In genomic region chr7:125424721-125425120, GRCh38 we compare ENCODE assay signal across 21 cellular contexts.
DNase-seq lines count a peak whose midpoint lies in the region; ATAC-seq, FAIRE-seq and TF ChIP-seq lines count a peak whose summit lies in the region.
"Had no signal": no experiment of that assay in that cellular context is flagged by ENCODE, and none has a peak within 500 bp of the region (broad histone marks: within the 10 kb centered on the region; RNA-seq: fewer than 3 reads in every experiment).

No MANE protein-coding gene starts in this region.

- no peak overlapping the region for H2BK5ac ChIP-seq in mesenchymal stem cell (ENCODE audit: low read depth, low read length, poor library complexity, severe bottlenecking)

- H3K27me3 Mint-ChIP-seq in MCF 10A (ENCODE audit: insufficient read depth, unreplicated experiment), result no peaks in the 10 kb centered on the region
- H3K27me3 Mint-ChIP-seq in stimulated activated naive CD8-positive, alpha-beta T cell treated with anti-CD3 and anti-CD28 coated beads, Interleukin-15, amount 100 ng/mL, for 72 hours, result no peaks in the 10 kb centered on the region
- H3K27me3 Mint-ChIP-seq in activated CD8-positive, alpha-beta T cell treated with anti-CD3 and anti-CD28 coated beads, Interleukin-2, amount 10 ng/mL, durations not matched to agents 7 days and 5 days (ENCODE audit: low read depth), result no peaks in the 10 kb centered on the region
- H3K27me3 Mint-ChIP-seq: B cell had no signal

- H2AK5ac ChIP-seq in mesenchymal stem cell (ENCODE audit: low read length, severe bottlenecking), result no peak overlapping the region

- no peaks in the 10 kb centered on the region for H3K36me3 Mint-ChIP-seq in MCF 10A (ENCODE audit: insufficient read depth, unreplicated experiment)
- no peaks in the 10 kb centered on the region for H3K36me3 Mint-ChIP-seq in activated CD8-positive, alpha-beta T cell treated with anti-CD3 and anti-CD28 coated beads, Interleukin-2, amount 10 ng/mL, durations not matched to agents 7 days and 5 days (ENCODE audit: low read depth)

- POLR2A ChIA-PET in MCF 10A (lab: Yijun Ruan, JAX), result interaction anchor here (0.6 to 0.7 kb wide), 2 partner anchors 266 to 422 kb away, joined by 4 read pairs; no protein-coding TSS in a partner anchor
- POLR2A ChIA-PET in endothelial cell of umbilical vein (lab: Charles Lee), result interaction anchor here (0.7 kb wide), 1 partner anchor 69 kb away, joined by 3 read pairs; no protein-coding TSS in a partner anchor
- POLR2A ChIA-PET in activated CD8-positive, alpha-beta T cell treated with anti-CD3 and anti-CD28 coated beads, Interleukin-2, amount 10 ng/mL, durations not matched to agents 7 days and 5 days (lab: Charles Lee), result no interaction called here

- H2AFZ ChIP-seq in endothelial cell of umbilical vein (ENCODE audit: low read depth, low read length), result peak overlapping the region; percentile 70
- H2AFZ ChIP-seq in mesenchymal stem cell (ENCODE audit: low read depth, low read length), result no peak overlapping the region
- H2AFZ ChIP-seq: GM23248 had no signal

- H3K27me3 ChIP-seq in breast epithelium, result no peaks in the 10 kb centered on the region
- no peaks in the 10 kb centered on the region for H3K27me3 ChIP-seq in endothelial cell of umbilical vein (ENCODE audit: control insufficient read depth in 2 of 2, insufficient read depth in 2 of 2, low read length in 2 of 2)
- no peaks in the 10 kb centered on the region for H3K27me3 ChIP-seq in mesenchymal stem cell (ENCODE audit: control insufficient read depth in 1 of 2, insufficient read depth in 1 of 2, low read length in 2 of 2)
- H3K27me3 ChIP-seq: Peyer's patch had no signal

- H4K91ac ChIP-seq in mesenchymal stem cell (ENCODE audit: low read length), result no peak overlapping the region

- H3K4ac ChIP-seq in mesenchymal stem cell (ENCODE audit: low read depth in 1 of 2, low read length in 2 of 2), result no peak overlapping the region

- no TSS peak for BruUV-seq in MCF 10A (replicated peaks; lab: Mats Ljungman, UMichigan)
- BruUV-seq in endothelial cell of umbilical vein (replicated peaks; lab: Mats Ljungman, UMichigan), result no TSS peak

- H3K4me2 ChIP-seq in endothelial cell of umbilical vein (ENCODE audit: insufficient read depth, low read length), result peak overlapping the region; percentile 43
- H3K4me2 ChIP-seq in mesenchymal stem cell (ENCODE audit: low read length, poor library complexity, severe bottlenecking), result no peak overlapping the region

- no peak overlapping the region for H3K18ac ChIP-seq in mesenchymal stem cell (ENCODE audit: low read depth in 1 of 2, low read length in 2 of 2)

- no peak overlapping the region for H2BK15ac ChIP-seq in mesenchymal stem cell (ENCODE audit: low read depth, poor library complexity, severe bottlenecking)

- no peaks in the 10 kb centered on the region for H3K79me2 ChIP-seq in endothelial cell of umbilical vein (ENCODE audit: control insufficient read depth, insufficient read depth, low read length)

- peak overlapping the region; percentile 69 for H3K27ac Mint-ChIP-seq in MCF 10A (ENCODE audit: low read depth, unreplicated experiment)
- no peak overlapping the region for H3K27ac Mint-ChIP-seq in stimulated activated naive CD8-positive, alpha-beta T cell treated with anti-CD3 and anti-CD28 coated beads, Interleukin-15, amount 100 ng/mL, for 72 hours
- no peak overlapping the region for H3K27ac Mint-ChIP-seq in activated CD8-positive, alpha-beta T cell treated with anti-CD3 and anti-CD28 coated beads, Interleukin-2, amount 10 ng/mL, durations not matched to agents 7 days and 5 days
- H3K27ac Mint-ChIP-seq: B cell had no signal

- 100% methylated on average over 1 of the region's 3 CpGs for WGBS in mesenchymal stem cell

- TF ChIP-seq POLR2A in breast epithelium (IDR thresholded peaks at IDR 0.05) (no peak), endothelial cell of umbilical vein (IDR thresholded peaks at IDR 0.05; ENCODE audit: low read depth, low read length) (no peak)

- intact Hi-C loops in MCF 10A (cut with micrococcal nuclease) (no loop called here), breast epithelium (cut with DNase I; ENCODE audit: low total_unique reads) (no loop called here), endothelial cell of umbilical vein (cut with micrococcal nuclease) (loop anchor here (10.0 kb wide), 1 partner anchor 360 kb away; no protein-coding TSS in a partner anchor)

- H3K9ac ChIP-seq in endothelial cell of umbilical vein (replicated peaks; ENCODE audit: extremely low read depth, insufficient read depth, low read length), result peak overlapping the region; percentile 12
- no peak overlapping the region for H3K9ac ChIP-seq in mesenchymal stem cell (ENCODE audit: low read length)
- H3K9ac ChIP-seq: GM23248 had no signal

- peaks cover 11% of the 10 kb centered on the region for H3K9me3 Mint-ChIP-seq in MCF 10A (ENCODE audit: unreplicated experiment)
- H3K9me3 Mint-ChIP-seq in stimulated activated naive CD8-positive, alpha-beta T cell treated with anti-CD3 and anti-CD28 coated beads, Interleukin-15, amount 100 ng/mL, for 72 hours, result peaks cover 17 to 20% of the 10 kb centered on the region in 2 donors
- no peaks in the 10 kb centered on the region for H3K9me3 Mint-ChIP-seq in activated CD8-positive, alpha-beta T cell treated with anti-CD3 and anti-CD28 coated beads, Interleukin-2, amount 10 ng/mL, durations not matched to agents 7 days and 5 days (ENCODE audit: insufficient read depth)

- CTCF ChIA-PET in MCF 10A (lab: Yijun Ruan, JAX) (interaction anchor here (0.6 kb wide), 1 partner anchor 308 kb away, joined by 3 read pairs; no protein-coding TSS in a partner anchor), endothelial cell of umbilical vein (lab: Charles Lee) (no interaction called here)
- CTCF ChIA-PET in activated CD8-positive, alpha-beta T cell treated with anti-CD3 and anti-CD28 coated beads, Interleukin-2, amount 10 ng/mL, durations not matched to agents 7 days and 5 days (lab: Charles Lee), result no interaction called here

- H4K8ac ChIP-seq in mesenchymal stem cell (ENCODE audit: low read length), result no peak overlapping the region

- dilution Hi-C loops in endothelial cell of umbilical vein (cut with MboI; ENCODE audit: extremely low pct_ligation_motif_present, low sequenced_read_pairs), result no loop called here

- no peak for ATAC-seq in stimulated activated naive CD8-positive, alpha-beta T cell treated with anti-CD3 and anti-CD28 coated beads, Interleukin-15, amount 100 ng/mL, for 72 hours
- ATAC-seq in activated CD8-positive, alpha-beta T cell treated with anti-CD3 and anti-CD28 coated beads, Interleukin-2, amount 10 ng/mL, durations not matched to agents 7 days and 5 days, result no peak

- DNase-seq in MCF 10A (ENCODE audit: unreplicated experiment) (peak; percentile 44), breast epithelium (ENCODE audit: low spot score in 2 of 2) (no peak), endothelial cell of umbilical vein (ENCODE audit: low read depth, low spot score) (peak; percentile 77), mesenchymal stem cell (peak; percentile 25), activated gamma-delta T cell treated with Interleukin-2 at 50 U/mL for 16 hours (no peak), NCI-H2029 (lab: John Stamatoyannopoulos, UW) (no peak)
- DNase-seq in stimulated activated naive CD8-positive, alpha-beta T cell treated with anti-CD3 and anti-CD28 coated beads, Interleukin-15, amount 100 ng/mL, for 72 hours, result no peak
- no peak for DNase-seq in activated CD8-positive, alpha-beta T cell treated with anti-CD3 and anti-CD28 coated beads, Interleukin-2, amount 10 ng/mL, durations not matched to agents 7 days and 5 days
- DNase-seq: 8988T, DND-41, GM23248, HCEC 1CT, NCI-H1092 treated with DMSO at 0.1 percent for 48 hours, NCI-H146, NCI-H2081, NCI-H2171 treated with DMSO at 0.1 percent for 48 hours, NCI-H446, NCI-H69, Peyer's patch, Right ventricle myocardium superior had no signal

- H3K4me1 Mint-ChIP-seq in MCF 10A (ENCODE audit: insufficient read depth, unreplicated experiment), result peaks cover 7% of the 10 kb centered on the region
- no peaks in the 10 kb centered on the region for H3K4me1 Mint-ChIP-seq in stimulated activated naive CD8-positive, alpha-beta T cell treated with anti-CD3 and anti-CD28 coated beads, Interleukin-15, amount 100 ng/mL, for 72 hours
- H3K4me1 Mint-ChIP-seq in activated CD8-positive, alpha-beta T cell treated with anti-CD3 and anti-CD28 coated beads, Interleukin-2, amount 10 ng/mL, durations not matched to agents 7 days and 5 days (ENCODE audit: low read depth), result no peaks in the 10 kb centered on the region
- H3K4me1 Mint-ChIP-seq: B cell had no signal

- no peak overlapping the region for H2BK120ac ChIP-seq in mesenchymal stem cell (ENCODE audit: low read depth, low read length)

- no peak overlapping the region for H3K23ac ChIP-seq in mesenchymal stem cell (ENCODE audit: low read length in 2 of 2)

- H3K9me1 ChIP-seq in endothelial cell of umbilical vein (replicated peaks; ENCODE audit: control insufficient read depth, extremely low read depth, insufficient read depth, low read length), result no peaks in the 10 kb centered on the region

- no peaks in the 10 kb centered on the region for H4K20me1 ChIP-seq in endothelial cell of umbilical vein (replicated peaks; ENCODE audit: control insufficient read depth, extremely low read depth, insufficient read depth, low read length)

- TF ChIP-seq CTCF in MCF 10A (IDR thresholded peaks at IDR 0.05; ENCODE audit: unreplicated experiment) (no peak), breast epithelium (IDR thresholded peaks at IDR 0.05) (no peak), endothelial cell of umbilical vein (IDR thresholded peaks at IDR 0.05; ENCODE audit: extremely low read depth in 1 of 2, insufficient read depth in 1 of 2, low read depth in 1 of 2, low read length in 2 of 2) (no peak)

- H3K79me1 ChIP-seq in mesenchymal stem cell (replicated peaks; ENCODE audit: low read length, poor library complexity, severe bottlenecking), result no peaks in the 10 kb centered on the region

- no peak overlapping the region for H3K4me3 Mint-ChIP-seq in MCF 10A (ENCODE audit: unreplicated experiment)
- H3K4me3 Mint-ChIP-seq in stimulated activated naive CD8-positive, alpha-beta T cell treated with anti-CD3 and anti-CD28 coated beads, Interleukin-15, amount 100 ng/mL, for 72 hours, result no peak overlapping the region
- H3K4me3 Mint-ChIP-seq in activated CD8-positive, alpha-beta T cell treated with anti-CD3 and anti-CD28 coated beads, Interleukin-2, amount 10 ng/mL, durations not matched to agents 7 days and 5 days, result no peak overlapping the region
- H3K4me3 Mint-ChIP-seq: B cell had no signal

- H3K27ac ChIP-seq in breast epithelium, result no peak overlapping the region
- peak overlapping the region; percentile 52 for H3K27ac ChIP-seq in endothelial cell of umbilical vein (ENCODE audit: insufficient read depth, low read depth, low read length)
- H3K27ac ChIP-seq in mesenchymal stem cell (ENCODE audit: low read length, poor library complexity, severe bottlenecking), result no peak overlapping the region
- H3K27ac ChIP-seq: GM23248, Peyer's patch had no signal

- FAIRE-seq in endothelial cell of umbilical vein (lab: Jason Lieb, UNC), result no peak

- H3K4me3 ChIP-seq in breast epithelium (no peak overlapping the region), endothelial cell of umbilical vein (replicated peaks in 1 of 3; ENCODE audit: insufficient read depth in 1 of 3, low read depth in 1 of 3, low read length in 3 of 3) (no peak overlapping the region), mesenchymal stem cell (ENCODE audit: insufficient read depth in 1 of 2, low read depth in 1 of 2, low read length in 2 of 2) (no peak overlapping the region)
- H3K4me3 ChIP-seq: GM23248, Peyer's patch had no signal

- H3K36me3 ChIP-seq in breast epithelium, result no peaks in the 10 kb centered on the region
- H3K36me3 ChIP-seq in endothelial cell of umbilical vein (ENCODE audit: control insufficient read depth in 2 of 2, extremely low read depth in 1 of 2, insufficient read depth in 2 of 2, low read length in 2 of 2), result no peaks in the 10 kb centered on the region
- H3K36me3 ChIP-seq in mesenchymal stem cell (ENCODE audit: control insufficient read depth in 1 of 2, insufficient read depth in 2 of 2, low read depth in 1 of 2, low read length in 2 of 2), result no peaks in the 10 kb centered on the region
- H3K36me3 ChIP-seq: Peyer's patch had no signal

- no peak overlapping the region for H2BK12ac ChIP-seq in mesenchymal stem cell (ENCODE audit: low read length in 2 of 2)

- H3K9me3 ChIP-seq in breast epithelium, result peaks cover 0 to 7% of the 10 kb centered on the region in 2 donors
- no peaks in the 10 kb centered on the region for H3K9me3 ChIP-seq in endothelial cell of umbilical vein (replicated peaks; ENCODE audit: control insufficient read depth, insufficient read depth, low read length)
- peaks cover 19% of the 10 kb centered on the region for H3K9me3 ChIP-seq in mesenchymal stem cell (ENCODE audit: control insufficient read depth, low read length)
- H3K9me3 ChIP-seq: Peyer's patch had no signal

- H3K4me1 ChIP-seq in breast epithelium, result no peaks in the 10 kb centered on the region
- H3K4me1 ChIP-seq in endothelial cell of umbilical vein (ENCODE audit: control insufficient read depth, extremely low read depth, insufficient read depth, low read length), result peaks cover 21% of the 10 kb centered on the region
- no peaks in the 10 kb centered on the region for H3K4me1 ChIP-seq in mesenchymal stem cell (ENCODE audit: control insufficient read depth, insufficient read depth, low read depth, low read length)
- H3K4me1 ChIP-seq: Peyer's patch had no signal

- H3K14ac ChIP-seq in mesenchymal stem cell (ENCODE audit: low read length in 2 of 2), result no peak overlapping the region

Comparison
In these comparisons a context has a peak if more than half of its experiments do, and no peak if none do; other contexts are left out.
1. DNase-seq: peak in MCF 10A (single experiment), endothelial cell of umbilical vein (single experiment) and mesenchymal stem cell (single experiment); none in breast epithelium (0 of 2), stimulated activated naive CD8-positive, alpha-beta T cell treated with anti-CD3 and anti-CD28 coated beads, Interleukin-15, amount 100 ng/mL, for 72 hours (0 of 2), activated CD8-positive, alpha-beta T cell treated with anti-CD3 and anti-CD28 coated beads, Interleukin-2, amount 10 ng/mL, durations not matched to agents 7 days and 5 days (single experiment), activated gamma-delta T cell treated with Interleukin-2 at 50 U/mL for 16 hours (single experiment) and NCI-H2029 (single experiment).